In genomic region chr11:123478352-123478986, GRCh38 we compare ENCODE assay signal across 8 cellular contexts. TPM values are rescaled to one million over a fixed set of nuclear protein-coding genes. Genes with fewer than 3 reads are reported as not detected.
DNase-seq lines count a peak whose midpoint lies in the region; ATAC-seq and TF ChIP-seq lines count a peak whose summit lies in the region.

No MANE protein-coding gene starts in this region.

- H3K4me3 ChIP-seq in Peyer's patch (no peak overlapping the region), psoas muscle (no peak overlapping the region)

- TF ChIP-seq CTCF in Peyer's patch (IDR thresholded peaks at IDR 0.05), result peak; percentile 15 to 84 (median 76)
- TF ChIP-seq CTCF in psoas muscle (IDR thresholded peaks at IDR 0.05), result peak; percentile 75

- peak; percentile 63 for ATAC-seq in left ventricle myocardium superior
- ATAC-seq in psoas muscle, result peak; percentile 61 to 87 (median 74)
- ATAC-seq in HG03108 (IDR thresholded peaks at IDR 0.05; ENCODE audit: unreplicated experiment), result no peak
- ATAC-seq in HG02884 (IDR thresholded peaks at IDR 0.05; ENCODE audit: unreplicated experiment), result no peak

- TF ChIP-seq POLR2A in Peyer's patch (IDR thresholded peaks at IDR 0.05), result no peak

- 20 to 21% (median 21%) methylated on average over 5 of the region's 5 CpGs for WGBS in psoas muscle, 3 donors

- intact Hi-C loops in left ventricle myocardium superior (cut with micrococcal nuclease), result loop anchor here (5.0 kb wide), 1 partner anchor 176 kb away; no protein-coding TSS in a partner anchor
- intact Hi-C loops in psoas muscle (cut with DNase I), result loop anchor here (1.0 to 5.0 kb wide), 4 partner anchors 74 to 366 kb away; no protein-coding TSS in a partner anchor

- H3K4me1 ChIP-seq in Peyer's patch (no peaks in the 10 kb centered on the region), psoas muscle (peaks cover 21% of the 10 kb centered on the region)

- H3K27ac ChIP-seq in Peyer's patch, result no peak overlapping the region
- H3K27ac ChIP-seq in psoas muscle, result no peak overlapping the region

- H3K36me3 ChIP-seq in Peyer's patch (peaks cover 0 to 10% (median 0%) of the 10 kb centered on the region in 3 donors), psoas muscle (ENCODE audit: insufficient read depth in 1 of 2, low read depth in 1 of 2) (no peaks in the 10 kb centered on the region)

- H3K9me3 ChIP-seq in Peyer's patch (no peaks in the 10 kb centered on the region), psoas muscle (no peaks in the 10 kb centered on the region)

- DNase-seq in ELF-1 (ENCODE audit: low read depth, low spot score), result peak; percentile 88
- peak; percentile 78 for DNase-seq in LHCN-M2 (ENCODE audit: low read depth)
- peak in 1 of 3 donors; percentile 58 for DNase-seq in Peyer's patch
- DNase-seq in amygdala (lab: John Stamatoyannopoulos, UW), result peak in 34 of 56 donors; percentile 4 to 68 (median 28)
- DNase-seq in left ventricle myocardium superior, result peak; percentile 49
- DNase-seq in psoas muscle, result peak; percentile 30 to 67

- no peaks in the 10 kb centered on the region for H3K27me3 ChIP-seq in Peyer's patch
- no peaks in the 10 kb centered on the region for H3K27me3 ChIP-seq in psoas muscle (ENCODE audit: insufficient read depth in 3 of 3, low read length in 2 of 3)

RNA-seq across cellular contexts. Expression of gene GRAMD1B, which starts 48.4 kb away (rescaled TPM):
- total RNA-seq in LHCN-M2 (2014; rRNA removed), result 4.2 and 4.8 TPM in 2 replicates
- 3.6 TPM for polyA plus RNA-seq in LHCN-M2 (2012)
- total RNA-seq in Peyer's patch, result 100 to 1,000 TPM in 3 of 4 donors, 10 to 100 TPM in 1; 31.4 to 152 (median 123) TPM
- total RNA-seq in left ventricle myocardium superior, result 12.2 TPM
- total RNA-seq in psoas muscle, result 10 to 100 TPM in 2 of 4 donors, 1 to 10 TPM in 1, under 1 TPM in 1; 0.67 to 24.0 (median 14.2) TPM
- polyA plus RNA-seq in psoas muscle, result 1 to 10 TPM in 1 of 3 donors, under 1 TPM in 2; 0.68 to 6.8 (median 0.74) TPM

Comparison
In these comparisons a context has a peak if more than half of its experiments do, and no peak if none do; other contexts are left out.
1. ATAC-seq: peak in left ventricle myocardium superior (single experiment) and psoas muscle (4 of 4); none in HG03108 (single experiment) and HG02884 (single experiment).